In the genomic region with DNA sequence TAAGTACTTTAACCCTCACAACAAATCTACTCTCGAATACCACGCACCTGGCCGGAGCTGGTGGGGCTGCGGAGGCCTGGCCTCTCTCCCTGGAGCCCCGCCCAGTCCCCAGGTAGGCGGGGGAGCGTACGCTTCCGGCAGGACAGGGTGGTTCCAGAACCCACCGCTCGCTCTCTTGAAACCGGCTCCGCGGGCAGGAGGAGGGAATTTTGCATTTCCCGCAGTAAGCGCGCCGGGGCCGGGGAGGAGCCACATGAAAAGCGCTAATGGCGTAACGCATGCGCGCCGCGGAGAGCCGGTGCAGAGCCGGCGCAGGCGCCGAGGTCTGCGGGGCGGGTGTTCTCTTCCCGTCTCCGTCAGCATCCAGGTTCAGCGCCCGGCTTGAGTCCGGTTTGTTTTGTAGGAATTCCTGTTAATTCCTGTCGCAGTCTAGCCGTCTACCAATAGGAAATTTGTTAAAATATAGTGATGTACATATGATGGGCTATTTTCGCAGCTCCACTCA, we compare ENCODE assay signal across 8 cellular contexts. TPM values are rescaled to one million over a fixed set of nuclear protein-coding genes. Genes with fewer than 3 reads are reported as not detected.
DNase-seq lines count a peak whose midpoint lies in the region; ATAC-seq and TF ChIP-seq lines count a peak whose summit lies in the region.

No MANE protein-coding gene starts in this region.

- no peaks in the 10 kb centered on the region for H3K27me3 ChIP-seq in right lobe of liver

- no peaks in the 10 kb centered on the region for H3K36me3 ChIP-seq in right lobe of liver

- H3K9me3 ChIP-seq in right lobe of liver: no peaks in the 10 kb centered on the region

- H3K4me3 ChIP-seq in right lobe of liver: peak overlapping the region; percentile 14 to 56 (median 50)

- ATAC-seq in GM19043 (IDR thresholded peaks at IDR 0.05; ENCODE audit: low read depth, unreplicated experiment) (peak; percentile 72), HG03280 (IDR thresholded peaks at IDR 0.05; ENCODE audit: unreplicated experiment) (peak; percentile 70), right lobe of liver (peak; percentile 85 to 95 (median 90))

- no peak for TF ChIP-seq POLR2A in right lobe of liver (IDR thresholded peaks at IDR 0.05)

- H3K4me1 ChIP-seq in right lobe of liver: no peaks in the 10 kb centered on the region

- 2% methylated on average over 17 of the region's 41 CpGs for WGBS in right lobe of liver (ENCODE audit: insufficient coverage, low coverage, low lambda C conversion rate, missing lambda C conversion rate)

- intact Hi-C loops in right lobe of liver (cut with DNase I): no loop called here

- no peak for TF ChIP-seq CTCF in right lobe of liver (IDR thresholded peaks at IDR 0.05)

- no peak overlapping the region for H3K27ac ChIP-seq in right lobe of liver

- peak; percentile 65 to 68 for DNase-seq in AML-193 (lab: John Stamatoyannopoulos, UW)
- DNase-seq in NCI-H345 treated with DMSO at 0.1 percent for 48 hours (lab: John Stamatoyannopoulos, UW; ENCODE audit: unreplicated experiment): peak; percentile 87
- peak; percentile 73 for DNase-seq in activated CD4-positive, alpha-beta T cell treated with anti-CD3 and anti-CD28 coated beads, Interleukin-2, amount 50 U/mL, for 1 hour
- peak; percentile 50 to 78 for DNase-seq in dermis microvascular lymphatic vessel endothelial cell (ENCODE audit: low read depth in 2 of 2)
- peak; percentile 83 to 86 (median 84) for DNase-seq in right lobe of liver
- peak; percentile 76 to 82 for DNase-seq in stimulated activated CD4-positive, alpha-beta T cell treated with anti-CD3 and anti-CD28 coated beads, Interleukin-4, amount 100 ng/mL, for 4 hours

RNA-seq across cellular contexts. Expression of a gene that starts 20.8 kb away (rescaled TPM):
- total RNA-seq in dermis microvascular lymphatic vessel endothelial cell (1.2 and 2.3 TPM in 2 replicates), right lobe of liver (under 1 TPM in 4 of 6 experiments, not detected in 2; 0.12 to 0.19 (median 0.14) TPM)
